ENCODE assay signal across 8 cellular contexts in the genomic region with DNA sequence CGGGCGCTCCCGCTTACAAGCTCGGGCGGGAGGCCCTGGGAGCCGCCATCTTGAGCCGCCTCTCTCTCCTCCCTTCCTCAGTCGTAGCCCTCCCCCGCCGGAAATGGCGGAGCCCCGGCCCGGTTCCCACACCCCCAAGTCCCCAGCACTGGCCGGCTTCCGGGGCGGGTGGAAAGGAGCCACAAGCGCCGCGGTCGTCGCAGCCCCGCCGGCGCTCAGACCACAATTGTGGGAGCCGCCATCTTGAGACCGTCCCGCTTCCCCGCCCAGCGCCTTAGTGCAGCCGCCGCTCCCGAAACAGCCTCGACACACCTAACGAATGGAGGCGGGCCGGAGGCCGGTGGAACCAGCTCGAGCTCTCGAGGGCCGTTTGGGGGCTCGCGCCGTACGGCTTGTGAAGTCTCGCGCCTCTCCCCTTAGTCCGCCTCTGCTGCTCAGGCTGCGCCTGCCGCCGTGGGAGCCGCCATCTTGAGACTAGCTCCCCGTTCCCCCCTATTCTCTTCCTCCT. TPM values are rescaled to one million over a fixed set of nuclear protein-coding genes. Genes with fewer than 3 reads are reported as not detected.
DNase-seq lines count a peak whose midpoint lies in the region; ATAC-seq and TF ChIP-seq lines count a peak whose summit lies in the region.

No MANE protein-coding gene starts in this region.

- peak overlapping the region; percentile 100 for H3K4me3 Mint-ChIP-seq in mesothelial cell of epicardium

- H3K27me3 ChIP-seq in endocrine pancreas (ENCODE audit: control insufficient read depth, insufficient read depth, low read length), result no peaks in the 10 kb centered on the region

- no peaks in the 10 kb centered on the region for H3K4me1 ChIP-seq in endocrine pancreas (ENCODE audit: control insufficient read depth, insufficient read depth, low read length)

- peak overlapping the region; percentile 47 for H3K4me3 ChIP-seq in endocrine pancreas (ENCODE audit: control insufficient read depth, insufficient read depth, low read length)

- DNase-seq in C1 segment of cervical spinal cord (lab: John Stamatoyannopoulos, UW) (peak; percentile 28 to 94 (median 85)), HK-2 (ENCODE audit: unreplicated experiment) (peak; percentile 84), NOMO-1 treated with DMSO at 0.1 percent for 48 hours (lab: John Stamatoyannopoulos, UW; ENCODE audit: unreplicated experiment) (peak; percentile 85), mesothelial cell of epicardium (ENCODE audit: low spot score in 2 of 2, unreplicated experiment in 2 of 2) (peak; percentile 83 to 92)
- peak; percentile 78 for DNase-seq in activated CD8-positive, alpha-beta memory T cell treated with anti-CD3 and anti-CD28 coated beads, Interleukin-2, amount 50 U/mL, for 1 hour (ENCODE audit: extremely low read depth)
- DNase-seq in stimulated activated CD8-positive, alpha-beta memory T cell treated with anti-CD3 and anti-CD28 coated beads, Interleukin-15, amount 100 ng/mL, for 4 hours (ENCODE audit: low read depth in 2 of 2), result peak; percentile 79 to 88

- H3K36me3 Mint-ChIP-seq in mesothelial cell of epicardium, result no peaks in the 10 kb centered on the region

- no peaks in the 10 kb centered on the region for H3K9me3 Mint-ChIP-seq in mesothelial cell of epicardium

- no peak for TF ChIP-seq CTCF in mesothelial cell of epicardium (IDR thresholded peaks at IDR 0.05; ENCODE audit: unreplicated experiment)

- peak; percentile 30 for ATAC-seq in GM19372 (IDR thresholded peaks at IDR 0.05; ENCODE audit: low read depth, unreplicated experiment)

- no peaks in the 10 kb centered on the region for H3K27me3 Mint-ChIP-seq in mesothelial cell of epicardium (ENCODE audit: low read depth)

- H3K9ac ChIP-seq in endocrine pancreas (ENCODE audit: control insufficient read depth, insufficient read depth, low read length), result peak overlapping the region; percentile 99

- H3K27ac Mint-ChIP-seq in mesothelial cell of epicardium, result peak overlapping the region; percentile 100

- peaks cover 57% of the 10 kb centered on the region for H3K4me1 Mint-ChIP-seq in mesothelial cell of epicardium

- no peaks in the 10 kb centered on the region for H3K9me3 ChIP-seq in endocrine pancreas (ENCODE audit: control insufficient read depth, low read length)

- H3K36me3 ChIP-seq in endocrine pancreas (ENCODE audit: control insufficient read depth, insufficient read depth, low read length), result no peaks in the 10 kb centered on the region

RNA-seq across cellular contexts. Expression of a gene that starts 0.4 kb away (rescaled TPM):
- 96.3 to 99.9 TPM (median 98.5 TPM) in 3 replicates for total RNA-seq in mesothelial cell of epicardium

RNA-seq across cellular contexts. Expression of a gene that starts 1.4 kb away (rescaled TPM):
- 11.5 to 15.0 TPM (median 14.2 TPM) in 3 replicates for total RNA-seq in mesothelial cell of epicardium

RNA-seq across cellular contexts. Expression of a gene that starts 26.7 kb away (rescaled TPM):
- total RNA-seq in mesothelial cell of epicardium, result 7.2 to 8.5 TPM (median 7.2 TPM) in 3 replicates

RNA-seq across cellular contexts. Expression of a gene that starts 36.3 kb away (rescaled TPM):
- 76.8 to 82.0 TPM (median 79.3 TPM) in 3 replicates for total RNA-seq in mesothelial cell of epicardium

RNA-seq across cellular contexts. Expression of a gene that starts 45.1 kb away (rescaled TPM):
- total RNA-seq in mesothelial cell of epicardium, result 52.2 to 64.4 TPM (median 62.8 TPM) in 3 replicates

Comparison
In these comparisons a context has a peak if more than half of its experiments do, and no peak if none do; other contexts are left out.
1. Peak in every context shown above with its lines: DNase-seq, ATAC-seq and H3K4me3 ChIP-seq.